ENCODE assay signal across 10 cellular contexts in genomic region chr3:186519021-186519658, GRCh38. TPM values are rescaled to one million over a fixed set of nuclear protein-coding genes. Genes with fewer than 3 reads are reported as not detected.
DNase-seq lines count a peak whose midpoint lies in the region; ATAC-seq, FAIRE-seq and TF ChIP-seq lines count a peak whose summit lies in the region.
"Had no signal": no experiment of that assay in that cellular context is flagged by ENCODE, and none has a peak within 500 bp of the region (broad histone marks: within the 10 kb centered on the region; RNA-seq: fewer than 3 reads in every experiment).

No MANE protein-coding gene starts in this region.

- POLR2A ChIA-PET in activated CD8-positive, alpha-beta T cell treated with anti-CD3 and anti-CD28 coated beads, Interleukin-2, amount 10 ng/mL, durations not matched to agents 7 days and 5 days (lab: Charles Lee): interaction anchor here (0.6 to 2.1 kb wide), 6 partner anchors 10 to 264 kb away, joined by 3 to 7 read pairs (median 5); partner anchors contain the start of genes DNAJB11 and EIF4A2
- POLR2A ChIA-PET in MCF 10A (lab: Yijun Ruan, JAX): interaction anchor here (0.6 to 1.4 kb wide), 3 partner anchors 8 to 389 kb away, joined by 3 to 4 read pairs (median 3); no protein-coding TSS in a partner anchor

- no peak overlapping the region for H3K9ac ChIP-seq in neural progenitor cell
- H3K9ac ChIP-seq in trophoblast cell (ENCODE audit: low read length): no peak overlapping the region
- H3K9ac ChIP-seq: parathyroid adenoma had no signal

- no TSS peak for BruUV-seq in MCF 10A (replicated peaks; lab: Mats Ljungman, UMichigan)

- intact Hi-C loops in MCF 10A (cut with micrococcal nuclease): no loop called here

- no peak overlapping the region for H3K14ac ChIP-seq in trophoblast cell (ENCODE audit: low read length)

- H3K4ac ChIP-seq in trophoblast cell (ENCODE audit: low read depth, low read length): no peak overlapping the region

- no CpG with 5 or more reads among the region's 6 CpGs for WGBS in trophoblast cell (ENCODE audit: extremely low coverage, insufficient coverage, insufficient read length)

- H3K4me1 ChIP-seq in neural progenitor cell: peaks cover 39% of the 10 kb centered on the region
- H3K4me1 ChIP-seq in trophoblast cell (ENCODE audit: control insufficient read depth in 1 of 2, insufficient read depth in 2 of 2, low read length in 2 of 2): no peaks in the 10 kb centered on the region
- H3K4me1 ChIP-seq: parathyroid adenoma had no signal

- H3F3A ChIP-seq in neural progenitor cell (ENCODE audit: low read depth): peaks cover 9% of the 10 kb centered on the region

- H3K4me3 ChIP-seq in neural progenitor cell (no peak overlapping the region), trophoblast cell (ENCODE audit: low read depth, low read length) (no peak overlapping the region)

- peak overlapping the region; percentile 76 for H3K27ac Mint-ChIP-seq in activated CD8-positive, alpha-beta T cell treated with anti-CD3 and anti-CD28 coated beads, Interleukin-2, amount 10 ng/mL, durations not matched to agents 7 days and 5 days
- H3K27ac Mint-ChIP-seq in neural progenitor cell (peak overlapping the region; percentile 46), MCF 10A (ENCODE audit: low read depth, unreplicated experiment) (no peak overlapping the region)

- H3K4me2 ChIP-seq in neural progenitor cell (no peak overlapping the region), trophoblast cell (ENCODE audit: low read length) (no peak overlapping the region)

- DNase-seq in GM12892 (ENCODE audit: insufficient read length) (no peak), neural progenitor cell (ENCODE audit: low spot score) (no peak), trophoblast cell (no peak), NCI-H2227 treated with DMSO at 0.1 percent for 48 hours (lab: John Stamatoyannopoulos, UW) (no peak), MCF 10A (ENCODE audit: unreplicated experiment) (no peak), NCI-H524 treated with DMSO at 0.1 percent for 48 hours (lab: John Stamatoyannopoulos, UW) (no peak)
- DNase-seq in activated CD8-positive, alpha-beta T cell treated with anti-CD3 and anti-CD28 coated beads, Interleukin-2, amount 10 ng/mL, durations not matched to agents 7 days and 5 days: peak; percentile 73

- H3K36me3 ChIP-seq in neural progenitor cell: no peaks in the 10 kb centered on the region
- no peaks in the 10 kb centered on the region for H3K36me3 ChIP-seq in trophoblast cell (ENCODE audit: control insufficient read depth in 1 of 2, insufficient read depth in 2 of 2, low read length in 2 of 2)

- H2AK5ac ChIP-seq in trophoblast cell (ENCODE audit: low read length): no peak overlapping the region

- H3K9me3 Mint-ChIP-seq in activated CD8-positive, alpha-beta T cell treated with anti-CD3 and anti-CD28 coated beads, Interleukin-2, amount 10 ng/mL, durations not matched to agents 7 days and 5 days (ENCODE audit: insufficient read depth): no peaks in the 10 kb centered on the region
- H3K9me3 Mint-ChIP-seq in neural progenitor cell (peaks cover 6% of the 10 kb centered on the region), MCF 10A (ENCODE audit: unreplicated experiment) (peaks cover 7% of the 10 kb centered on the region)

- CTCF ChIA-PET in activated CD8-positive, alpha-beta T cell treated with anti-CD3 and anti-CD28 coated beads, Interleukin-2, amount 10 ng/mL, durations not matched to agents 7 days and 5 days (lab: Charles Lee): interaction anchor here (1.0 to 5.3 kb wide), 11 partner anchors 9 to 576 kb away, joined by 3 to 44 read pairs (median 6); no protein-coding TSS in a partner anchor
- CTCF ChIA-PET in MCF 10A (lab: Yijun Ruan, JAX): interaction anchor here (0.6 to 3.2 kb wide), 4 partner anchors 14 to 576 kb away, joined by 3 to 11 read pairs (median 4); no protein-coding TSS in a partner anchor

- no peak overlapping the region for H3K23ac ChIP-seq in trophoblast cell (ENCODE audit: low read length)

- FAIRE-seq in GM12892 (lab: Jason Lieb, UNC): peak; percentile 77
- FAIRE-seq: endometrium had no signal

- no peak for TF ChIP-seq CTCF in neural progenitor cell (IDR thresholded peaks at IDR 0.05)
- TF ChIP-seq CTCF in MCF 10A (IDR thresholded peaks at IDR 0.05; ENCODE audit: unreplicated experiment): no peak

- no peak overlapping the region for H3K18ac ChIP-seq in trophoblast cell (ENCODE audit: low read length)

- H2BK5ac ChIP-seq in trophoblast cell (ENCODE audit: low read depth, low read length, poor library complexity): no peak overlapping the region

- H2BK120ac ChIP-seq in trophoblast cell (ENCODE audit: insufficient read depth, low read length, poor library complexity): no peak overlapping the region

- peak; percentile 54 for ATAC-seq in HG03432 (IDR thresholded peaks at IDR 0.05; ENCODE audit: unreplicated experiment)
- ATAC-seq in activated CD8-positive, alpha-beta T cell treated with anti-CD3 and anti-CD28 coated beads, Interleukin-2, amount 10 ng/mL, durations not matched to agents 7 days and 5 days: peak; percentile 80

- H3K79me2 ChIP-seq in neural progenitor cell (ENCODE audit: low read depth) (no peaks in the 10 kb centered on the region), trophoblast cell (ENCODE audit: control insufficient read depth, insufficient read depth, low read length, poor library complexity) (no peaks in the 10 kb centered on the region)
- H3K79me2 ChIP-seq: parathyroid adenoma had no signal

- no peak overlapping the region for H2AFZ ChIP-seq in neural progenitor cell (replicated peaks)
- no peak overlapping the region for H2AFZ ChIP-seq in trophoblast cell (ENCODE audit: insufficient read depth, low read length, poor library complexity)
- H2AFZ ChIP-seq: parathyroid adenoma had no signal

- H3K27me3 ChIP-seq in neural progenitor cell (no peaks in the 10 kb centered on the region), trophoblast cell (ENCODE audit: insufficient read depth, low read length) (no peaks in the 10 kb centered on the region)

- H3K27me3 Mint-ChIP-seq in activated CD8-positive, alpha-beta T cell treated with anti-CD3 and anti-CD28 coated beads, Interleukin-2, amount 10 ng/mL, durations not matched to agents 7 days and 5 days (ENCODE audit: low read depth): peaks cover 5% of the 10 kb centered on the region
- H3K27me3 Mint-ChIP-seq in neural progenitor cell (ENCODE audit: insufficient read depth, low read depth): peaks cover 19% of the 10 kb centered on the region
- H3K27me3 Mint-ChIP-seq in MCF 10A (ENCODE audit: insufficient read depth, unreplicated experiment): peaks cover 27% of the 10 kb centered on the region

- TF ChIP-seq POLR2A in GM12892 (IDR thresholded peaks at IDR 0.05; ENCODE audit: low read depth, low read length): peak; percentile 39; the same call in 1 of the 2 replicates

- H3K9me3 ChIP-seq in neural progenitor cell (ENCODE audit: low read depth) (no peaks in the 10 kb centered on the region), trophoblast cell (ENCODE audit: insufficient read depth, low read depth, low read length) (no peaks in the 10 kb centered on the region)

- H4K12ac ChIP-seq in trophoblast cell (ENCODE audit: low read depth, low read length): no peak overlapping the region

- no peak overlapping the region for H4K91ac ChIP-seq in trophoblast cell (ENCODE audit: low read depth, low read length)

- peaks cover 1% of the 10 kb centered on the region for H3K36me3 Mint-ChIP-seq in activated CD8-positive, alpha-beta T cell treated with anti-CD3 and anti-CD28 coated beads, Interleukin-2, amount 10 ng/mL, durations not matched to agents 7 days and 5 days (ENCODE audit: low read depth)
- H3K36me3 Mint-ChIP-seq in neural progenitor cell: no peaks in the 10 kb centered on the region
- no peaks in the 10 kb centered on the region for H3K36me3 Mint-ChIP-seq in MCF 10A (ENCODE audit: insufficient read depth, unreplicated experiment)

- H3K4me1 Mint-ChIP-seq in activated CD8-positive, alpha-beta T cell treated with anti-CD3 and anti-CD28 coated beads, Interleukin-2, amount 10 ng/mL, durations not matched to agents 7 days and 5 days (ENCODE audit: low read depth): peaks cover 55% of the 10 kb centered on the region
- H3K4me1 Mint-ChIP-seq in neural progenitor cell (peaks cover 61% of the 10 kb centered on the region), MCF 10A (ENCODE audit: insufficient read depth, unreplicated experiment) (peaks cover 6% of the 10 kb centered on the region)

- H4K8ac ChIP-seq in trophoblast cell (ENCODE audit: low read depth, low read length): no peak overlapping the region

- no peaks in the 10 kb centered on the region for H4K20me1 ChIP-seq in neural progenitor cell (ENCODE audit: low read depth)

- H2BK12ac ChIP-seq in trophoblast cell (ENCODE audit: low read length): no peak overlapping the region

- no peaks in the 10 kb centered on the region for H3K79me1 ChIP-seq in trophoblast cell (ENCODE audit: low read length)

- peak overlapping the region; percentile 20 for H3K4me3 Mint-ChIP-seq in activated CD8-positive, alpha-beta T cell treated with anti-CD3 and anti-CD28 coated beads, Interleukin-2, amount 10 ng/mL, durations not matched to agents 7 days and 5 days
- H3K4me3 Mint-ChIP-seq in neural progenitor cell (no peak overlapping the region), MCF 10A (ENCODE audit: unreplicated experiment) (no peak overlapping the region)

- no peak overlapping the region for H3K27ac ChIP-seq in neural progenitor cell
- H3K27ac ChIP-seq in trophoblast cell (ENCODE audit: low read depth, low read length): no peak overlapping the region
- H3K27ac ChIP-seq: parathyroid adenoma had no signal

RNA-seq across cellular contexts. Expression of gene CRYGS, which starts 25.0 kb away (rescaled TPM):
- polyA plus RNA-seq in GM12892 (2012; ENCODE audit: missing spikeins): 2.9 TPM
- 1 to 10 TPM; 4.6 to 5.6 TPM for total RNA-seq in activated CD8-positive, alpha-beta T cell treated with anti-CD3 and anti-CD28 coated beads, Interleukin-2, amount 10 ng/mL, durations not matched to agents 7 days and 5 days
- total RNA-seq in neural progenitor cell (ENCODE audit: low replicate concordance) (1.1 and 1.4 TPM in 2 replicates), MCF 10A (2022) (3.2 and 4.0 TPM in 2 replicates)
- 0.55 and 0.56 TPM in 2 replicates for polyA plus RNA-seq in trophoblast cell (2013)

RNA-seq across cellular contexts. Expression of gene TBCCD1, which starts 48.0 kb away (rescaled TPM):
- polyA plus RNA-seq in GM12892 (2012; ENCODE audit: missing spikeins): 10.8 TPM
- 10 to 100 TPM; 19.4 to 20.1 TPM for total RNA-seq in activated CD8-positive, alpha-beta T cell treated with anti-CD3 and anti-CD28 coated beads, Interleukin-2, amount 10 ng/mL, durations not matched to agents 7 days and 5 days
- 16.8 and 21.1 TPM in 2 replicates for total RNA-seq in neural progenitor cell (ENCODE audit: low replicate concordance)
- polyA plus RNA-seq in trophoblast cell (2013): 7.3 and 7.6 TPM in 2 replicates
- 10.0 and 11.1 TPM in 2 replicates for total RNA-seq in MCF 10A (2022)

RNA-seq across cellular contexts. Expression of gene DNAJB11, which starts 51.4 kb away (rescaled TPM):
- 37.1 TPM for polyA plus RNA-seq in GM12892 (2012; ENCODE audit: missing spikeins)
- total RNA-seq in activated CD8-positive, alpha-beta T cell treated with anti-CD3 and anti-CD28 coated beads, Interleukin-2, amount 10 ng/mL, durations not matched to agents 7 days and 5 days: 10 to 100 TPM; 55.9 to 56.5 TPM
- 52.7 and 73.0 TPM in 2 replicates for total RNA-seq in neural progenitor cell (ENCODE audit: low replicate concordance)
- 116 and 119 TPM in 2 replicates for polyA plus RNA-seq in trophoblast cell (2013)
- total RNA-seq in MCF 10A (2022): 116 and 166 TPM in 2 replicates
